Comparison of ENCODE assay signal across 8 cellular contexts in the genomic region with DNA sequence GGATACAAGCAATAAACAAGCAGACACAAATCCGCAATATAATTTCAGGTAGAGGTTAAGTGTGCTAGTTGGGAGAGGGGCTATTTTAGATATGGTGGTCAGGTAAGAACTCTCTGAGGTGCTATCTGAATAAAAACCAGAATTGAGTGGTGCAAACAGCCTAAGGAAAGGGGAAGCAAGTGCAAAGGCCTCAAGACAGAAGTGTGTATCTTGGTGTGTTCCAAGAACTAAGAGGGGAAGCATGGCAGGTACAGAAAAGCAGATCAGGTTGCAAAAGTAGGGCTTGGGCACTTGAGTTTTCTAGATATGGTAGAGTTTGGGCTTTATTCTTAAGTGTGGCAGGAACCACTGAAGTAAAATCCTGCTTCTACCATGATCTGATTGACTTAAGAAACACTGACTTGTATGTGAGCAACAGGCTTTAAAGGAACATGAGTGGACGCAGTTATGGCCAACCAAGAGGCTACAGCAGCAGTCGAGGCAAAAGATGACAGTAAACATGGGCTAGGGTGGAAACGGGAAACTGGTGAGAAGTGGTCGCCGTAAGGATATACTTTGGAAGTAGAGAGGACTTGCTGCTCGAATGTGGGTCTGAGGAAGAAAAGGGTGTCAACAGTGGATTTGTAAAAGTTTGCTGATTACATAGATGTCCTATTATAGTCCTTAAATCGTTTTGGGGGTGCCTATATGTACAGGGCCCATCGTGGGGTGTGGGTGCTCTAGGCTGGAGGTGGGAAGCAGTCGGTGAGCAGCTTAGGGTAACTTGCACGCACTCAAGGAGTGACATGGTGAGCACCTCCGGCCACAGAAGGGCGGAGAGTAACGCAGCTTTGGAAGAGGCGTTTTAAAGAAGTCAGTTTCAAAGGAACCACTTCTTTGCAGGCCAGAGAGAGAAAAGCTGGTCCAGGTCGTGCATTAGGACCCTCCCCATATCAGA. TPM values are rescaled to one million over a fixed set of nuclear protein-coding genes. Genes with fewer than 3 reads are reported as not detected.
A peak's percentile ranks its signal among the peaks of the same experiment; 100 is the strongest.
DNase-seq lines count a peak whose midpoint lies in the region; ATAC-seq, FAIRE-seq and TF ChIP-seq lines count a peak whose summit lies in the region.

No MANE protein-coding gene starts in this region.

- DNase-seq in CD4-positive, alpha-beta T cell, result peak in 2 of 10 experiments; percentile 7 to 15
- DNase-seq in T-cell (peak in 13 of 34 experiments; percentile 2 to 27 (median 13)), HepG2 (ENCODE audit: low spot score) (no peak), NCI-H345 treated with DMSO at 0.1 percent for 48 hours (lab: John Stamatoyannopoulos, UW; ENCODE audit: unreplicated experiment) (no peak)
- no peak for DNase-seq in central memory CD8-positive, alpha-beta T cell (ENCODE audit: low spot score in 2 of 2)
- DNase-seq in stimulated activated naive CD8-positive, alpha-beta T cell treated with anti-CD3 and anti-CD28 coated beads, Interleukin-15, amount 100 ng/mL, for 72 hours, result peak; percentile 25 to 34

- POLR2A ChIA-PET in CD4-positive, alpha-beta T cell (lab: Charles Lee), result interaction anchor here (0.6 to 2.2 kb wide), 9 partner anchors 9 to 1081 kb away, joined by 3 to 75 read pairs (median 4); a partner anchor contains a TSS
- POLR2A ChIA-PET in T-cell (lab: Charles Lee) (interaction anchor here (0.6 to 1.4 kb wide), 3 partner anchors 9 to 46 kb away, joined by 3 to 8 read pairs (median 3); no protein-coding TSS in a partner anchor), HepG2 (lab: Yijun Ruan, JAX) (interaction anchor here (0.9 to 2.2 kb wide), 8 partner anchors 18 to 632 kb away, joined by 3 to 22 read pairs (median 4); no protein-coding TSS in a partner anchor)

- H3K4me3 Mint-ChIP-seq in CD4-positive, alpha-beta T cell, result peak overlapping the region; percentile 92
- H3K4me3 Mint-ChIP-seq in T-cell, result peak overlapping the region; percentile 88 to 95 (median 94)
- H3K4me3 Mint-ChIP-seq in central memory CD8-positive, alpha-beta T cell, result peak overlapping the region; percentile 93
- peak overlapping the region; percentile 79 to 96 for H3K4me3 Mint-ChIP-seq in stimulated activated naive CD8-positive, alpha-beta T cell treated with anti-CD3 and anti-CD28 coated beads, Interleukin-15, amount 100 ng/mL, for 72 hours

- H3K27ac ChIP-seq in CD4-positive, alpha-beta T cell (ENCODE audit: low read depth, low read length), result peak overlapping the region; percentile 68
- peak overlapping the region; percentile 80 for H3K27ac ChIP-seq in HepG2 (ENCODE audit: extremely low read length, insufficient read depth, low read length)

- peaks cover 40% of the 10 kb centered on the region for H3K4me1 Mint-ChIP-seq in CD4-positive, alpha-beta T cell (ENCODE audit: low read depth)
- H3K4me1 Mint-ChIP-seq in T-cell, result peaks cover 37 to 42% (median 41%) of the 10 kb centered on the region in 3 donors
- H3K4me1 Mint-ChIP-seq in central memory CD8-positive, alpha-beta T cell, result peaks cover 36% of the 10 kb centered on the region
- H3K4me1 Mint-ChIP-seq in stimulated activated naive CD8-positive, alpha-beta T cell treated with anti-CD3 and anti-CD28 coated beads, Interleukin-15, amount 100 ng/mL, for 72 hours, result peaks cover 39% of the 10 kb centered on the region

- TF ChIP-seq EP300 in HepG2 (IDR thresholded peaks at IDR 0.05; ENCODE audit: low read depth in 2 of 2, low read length in 2 of 2), result no peak
- TF ChIP-seq EP300 in HepG2 (CRISPR knock-in tag; IDR thresholded peaks at IDR 0.05; ENCODE audit: borderline replicate concordance), result no peak

- peak overlapping the region; percentile 76 for H3K27ac Mint-ChIP-seq in CD4-positive, alpha-beta T cell
- peak overlapping the region; percentile 90 to 95 for H3K27ac Mint-ChIP-seq in T-cell
- H3K27ac Mint-ChIP-seq in central memory CD8-positive, alpha-beta T cell (ENCODE audit: low read depth), result peak overlapping the region; percentile 87
- H3K27ac Mint-ChIP-seq in stimulated activated naive CD8-positive, alpha-beta T cell treated with anti-CD3 and anti-CD28 coated beads, Interleukin-15, amount 100 ng/mL, for 72 hours, result peak overlapping the region; percentile 95 to 96

- H3K4me3 ChIP-seq in HepG2 (replicated peaks in 1 of 3; ENCODE audit: insufficient read depth in 1 of 3, low read depth in 2 of 3, low read length in 3 of 3), result peak overlapping the region; percentile 59 to 94 (median 92)

- peak overlapping the region; percentile 90 for H3K9ac ChIP-seq in HepG2 (ENCODE audit: insufficient read depth, low read depth, low read length)

- H4K20me1 ChIP-seq in HepG2 (ENCODE audit: insufficient read depth, low read length), result peaks cover 5% of the 10 kb centered on the region; the same call in 1 of the 2 replicates

- no peak for TF ChIP-seq POLR2A in HepG2 (IDR thresholded peaks at IDR 0.05; ENCODE audit: insufficient read depth in 1 of 2, low read depth in 2 of 2, low read length in 2 of 2)

- intact Hi-C loops in CD4-positive, alpha-beta T cell (cut with DNase I, micrococcal nuclease), result loop anchor here in 1 of 2 experiments (2.0 to 10.0 kb wide), 2 partner anchors 44 to 1080 kb away; a partner anchor contains a TSS
- intact Hi-C loops in HepG2 (cut with micrococcal nuclease; ENCODE audit: unreplicated experiment), result no loop called here

- peak; percentile 51 for ATAC-seq in CD4-positive, alpha-beta T cell (ENCODE audit: poor library complexity)
- ATAC-seq in GM19397 (IDR thresholded peaks at IDR 0.05; ENCODE audit: unreplicated experiment), result peak; percentile 44
- ATAC-seq in HG03378 (IDR thresholded peaks at IDR 0.05; ENCODE audit: unreplicated experiment), result peak; percentile 43
- peak; percentile 38 to 66 (median 60) for ATAC-seq in T-cell (replicated peaks in 1 of 4)
- peak; percentile 65 for ATAC-seq in central memory CD8-positive, alpha-beta T cell (replicated peaks; ENCODE audit: extremely low read depth, poor library complexity, severe bottlenecking)
- ATAC-seq in HepG2, result peak; percentile 64
- peak; percentile 80 for ATAC-seq in stimulated activated naive CD8-positive, alpha-beta T cell treated with anti-CD3 and anti-CD28 coated beads, Interleukin-15, amount 100 ng/mL, for 72 hours

- TF ChIP-seq CTCF in CD4-positive, alpha-beta T cell (IDR thresholded peaks at IDR 0.05), result no peak
- TF ChIP-seq CTCF in HepG2 (CRISPR knock-in tag; IDR thresholded peaks at IDR 0.05), result no peak

- H3K79me2 ChIP-seq in HepG2 (ENCODE audit: insufficient read depth, low read length), result peaks cover 28% of the 10 kb centered on the region

- H3K36me3 ChIP-seq in HepG2 (replicated peaks in 1 of 2; ENCODE audit: control insufficient read depth in 1 of 2, insufficient read depth in 2 of 2, low read length in 2 of 2), result peaks cover 0 to 18% of the 10 kb centered on the region in 2 experiments; a peak in 3 of 5 replicates

- peak overlapping the region; percentile 94 for H2AFZ ChIP-seq in HepG2 (ENCODE audit: low read length)

- TF ChIP-seq RAD21 in HepG2 (CRISPR knock-in tag; IDR thresholded peaks at IDR 0.05), result no peak

- peaks cover 58% of the 10 kb centered on the region for H3K4me1 ChIP-seq in HepG2 (ENCODE audit: insufficient read depth, low read length)

- no peaks in the 10 kb centered on the region for H3K27me3 ChIP-seq in CD4-positive, alpha-beta T cell (ENCODE audit: control insufficient read depth, insufficient read depth, low read length)
- H3K27me3 ChIP-seq in HepG2 (ENCODE audit: control insufficient read depth in 1 of 2, insufficient read depth in 2 of 2, low read length in 2 of 2), result no peaks in the 10 kb centered on the region; a peak in 1 of 5 replicates

- WGBS in HepG2 (ENCODE audit: low lambda C conversion rate), result 5% methylated on average over 16 of the region's 16 CpGs

- H3K9me3 ChIP-seq in CD4-positive, alpha-beta T cell (ENCODE audit: control insufficient read depth, low read length), result no peaks in the 10 kb centered on the region
- H3K9me3 ChIP-seq in HepG2 (ENCODE audit: low read length), result no peaks in the 10 kb centered on the region

- peak overlapping the region; percentile 95 for H3K4me2 ChIP-seq in HepG2 (ENCODE audit: low read depth, low read length)

- FAIRE-seq in HepG2 (lab: Jason Lieb, UNC), result no peak

- in situ Hi-C loops in HepG2 (cut with HindIII; ENCODE audit: extremely low pct_ligation_motif_present, low pct_unique_long_range_greater_than_20kb), result no loop called here

- CTCF ChIA-PET in CD4-positive, alpha-beta T cell (lab: Charles Lee), result interaction anchor here (0.6 to 1.3 kb wide), 4 partner anchors 13 to 814 kb away, joined by 3 to 5 read pairs (median 4); no protein-coding TSS in a partner anchor
- CTCF ChIA-PET in T-cell (lab: Charles Lee), result interaction anchor here (0.5 to 2.5 kb wide), 10 partner anchors 7 to 594 kb away, joined by 3 to 18 read pairs (median 3); no protein-coding TSS in a partner anchor
- CTCF ChIA-PET in HepG2 (lab: Yijun Ruan, JAX; ENCODE audit: low intra/inter-chr PET ratio, low total read pairs), result no interaction called here

- TSS peak; percentile 70 for BruUV-seq in HepG2 (replicated peaks; lab: Mats Ljungman, UMichigan)

- H3K36me3 Mint-ChIP-seq in CD4-positive, alpha-beta T cell (ENCODE audit: low read depth), result peaks cover 35% of the 10 kb centered on the region
- H3K36me3 Mint-ChIP-seq in T-cell, result peaks cover 14% of the 10 kb centered on the region
- H3K36me3 Mint-ChIP-seq in central memory CD8-positive, alpha-beta T cell (ENCODE audit: insufficient read depth), result peaks cover 24% of the 10 kb centered on the region

- H3K9me3 Mint-ChIP-seq in CD4-positive, alpha-beta T cell, result no peaks in the 10 kb centered on the region
- H3K9me3 Mint-ChIP-seq in T-cell, result no peaks in the 10 kb centered on the region
- H3K9me3 Mint-ChIP-seq in central memory CD8-positive, alpha-beta T cell, result no peaks in the 10 kb centered on the region
- H3K9me3 Mint-ChIP-seq in stimulated activated naive CD8-positive, alpha-beta T cell treated with anti-CD3 and anti-CD28 coated beads, Interleukin-15, amount 100 ng/mL, for 72 hours, result peaks cover under 1 to 4% of the 10 kb centered on the region in 2 donors

- H3K27me3 Mint-ChIP-seq in CD4-positive, alpha-beta T cell, result no peaks in the 10 kb centered on the region
- H3K27me3 Mint-ChIP-seq in T-cell, result no peaks in the 10 kb centered on the region
- H3K27me3 Mint-ChIP-seq in central memory CD8-positive, alpha-beta T cell, result no peaks in the 10 kb centered on the region
- no peaks in the 10 kb centered on the region for H3K27me3 Mint-ChIP-seq in stimulated activated naive CD8-positive, alpha-beta T cell treated with anti-CD3 and anti-CD28 coated beads, Interleukin-15, amount 100 ng/mL, for 72 hours

RNA-seq across cellular contexts. Expression of a gene that starts 0.7 kb away (rescaled TPM):
- 1 to 10 TPM; 4.1 to 4.6 TPM for total RNA-seq in CD4-positive, alpha-beta T cell
- 10 to 100 TPM in 3 of 5 donors, 1 to 10 TPM in 2; 5.6 to 16.4 (median 12.9) TPM for total RNA-seq in T-cell
- 17.9 and 25.0 TPM in 2 replicates for total RNA-seq in HepG2 (2016; rRNA removed; fragmentation: Illumina TruSeq; extraction: Trizol)
- 3.1 and 3.5 TPM in 2 replicates for total RNA-seq in HepG2 (2016; cell fraction: cytosol; rRNA removed; fragmentation: Illumina TruSeq; extraction: Trizol; ENCODE audit: low read depth)
- total RNA-seq in HepG2 (2016; cell fraction: insoluble cytoplasmic fraction; rRNA removed; fragmentation: Illumina TruSeq; extraction: Trizol), result 18.9 and 24.5 TPM in 2 replicates
- 9.0 and 9.3 TPM in 2 replicates for total RNA-seq in HepG2 (2016; cell fraction: membrane; rRNA removed; fragmentation: Illumina TruSeq; extraction: Trizol)
- 15.1 and 17.3 TPM in 2 replicates for total RNA-seq in HepG2 (2016; cell fraction: nucleus; rRNA removed; fragmentation: Illumina TruSeq; extraction: Trizol)
- 11.8 and 15.5 TPM in 2 replicates for polyA plus RNA-seq in HepG2 (2011; rRNA removed)
- 6.1 and 9.6 TPM in 2 replicates for polyA plus RNA-seq in HepG2 (2011; cell fraction: cytosol; rRNA removed)
- 5.9 and 6.6 TPM in 2 replicates for polyA plus RNA-seq in HepG2 (2011; cell fraction: nucleus; rRNA removed)
- 8.9 and 12.5 TPM in 2 replicates for polyA plus RNA-seq in HepG2 (2012)
- polyA plus RNA-seq in HepG2 (2016; cell fraction: cytosol; fragmentation: Illumina TruSeq; extraction: Trizol; ENCODE audit: low read depth), result 1.9 and 2.0 TPM in 2 replicates
- polyA plus RNA-seq in HepG2 (2016; cell fraction: insoluble cytoplasmic fraction; fragmentation: Illumina TruSeq; extraction: Trizol; ENCODE audit: low read depth), result 21.1 and 21.3 TPM in 2 replicates
- polyA plus RNA-seq in HepG2 (2016; cell fraction: membrane; fragmentation: Illumina TruSeq; extraction: Trizol; ENCODE audit: low read depth), result 5.1 and 5.5 TPM in 2 replicates
- polyA plus RNA-seq in HepG2 (2016; cell fraction: nucleus; fragmentation: Illumina TruSeq; extraction: Trizol; ENCODE audit: insufficient read depth, low read depth), result 20.2 and 23.5 TPM in 2 replicates
- 4.5 and 4.8 TPM in 2 replicates for polyA minus RNA-seq in HepG2 (2011; rRNA and poly(A)+ RNA removed; ENCODE audit: low replicate concordance)
- 7.3 and 8.0 TPM in 2 replicates for polyA minus RNA-seq in HepG2 (2011; cell fraction: cytosol; rRNA and poly(A)+ RNA removed)
- 19.0 and 21.1 TPM in 2 replicates for polyA minus RNA-seq in HepG2 (2011; cell fraction: nucleus; rRNA and poly(A)+ RNA removed)

RNA-seq across cellular contexts. Expression of a gene that starts 6.4 kb away (rescaled TPM):
- under 1 TPM; 0.80 to 0.92 TPM for total RNA-seq in CD4-positive, alpha-beta T cell
- total RNA-seq in T-cell (1 to 10 TPM; 2.0 to 4.0 (median 3.4) TPM), HepG2 (2016; rRNA removed; fragmentation: Illumina TruSeq; extraction: Trizol) (not detected in 2 replicates)
- total RNA-seq in HepG2 (2016; cell fraction: cytosol; rRNA removed; fragmentation: Illumina TruSeq; extraction: Trizol; ENCODE audit: low read depth), result not detected in 2 replicates
- under 0.01 TPM in 1 of 2 replicates, not detected in the other for total RNA-seq in HepG2 (2016; cell fraction: insoluble cytoplasmic fraction; rRNA removed; fragmentation: Illumina TruSeq; extraction: Trizol)
- total RNA-seq in HepG2 (2016; cell fraction: membrane; rRNA removed; fragmentation: Illumina TruSeq; extraction: Trizol), result 0.03 TPM in 2 replicates
- total RNA-seq in HepG2 (2016; cell fraction: nucleus; rRNA removed; fragmentation: Illumina TruSeq; extraction: Trizol), result not detected in 2 replicates
- polyA plus RNA-seq in HepG2 (2011; rRNA removed), result not detected in 2 replicates
- polyA plus RNA-seq in HepG2 (2011; cell fraction: cytosol; rRNA removed), result not detected in 2 replicates
- polyA plus RNA-seq in HepG2 (2011; cell fraction: nucleus; rRNA removed), result not detected in 2 replicates
- 0.01 TPM in 2 replicates for polyA plus RNA-seq in HepG2 (2012)
- polyA plus RNA-seq in HepG2 (2016; cell fraction: cytosol; fragmentation: Illumina TruSeq; extraction: Trizol; ENCODE audit: low read depth), result not detected in 2 replicates
- polyA plus RNA-seq in HepG2 (2016; cell fraction: insoluble cytoplasmic fraction; fragmentation: Illumina TruSeq; extraction: Trizol; ENCODE audit: low read depth), result not detected in 2 replicates
- not detected in 2 replicates for polyA plus RNA-seq in HepG2 (2016; cell fraction: membrane; fragmentation: Illumina TruSeq; extraction: Trizol; ENCODE audit: low read depth)
- not detected in 2 replicates for polyA plus RNA-seq in HepG2 (2016; cell fraction: nucleus; fragmentation: Illumina TruSeq; extraction: Trizol; ENCODE audit: insufficient read depth, low read depth)
- 4.1 TPM in 1 of 2 replicates, not detected in the other for polyA minus RNA-seq in HepG2 (2011; rRNA and poly(A)+ RNA removed; ENCODE audit: low replicate concordance)
- polyA minus RNA-seq in HepG2 (2011; cell fraction: cytosol; rRNA and poly(A)+ RNA removed), result not detected in 2 replicates
- under 0.01 TPM in 1 of 2 replicates, not detected in the other for polyA minus RNA-seq in HepG2 (2011; cell fraction: nucleus; rRNA and poly(A)+ RNA removed)

Comparison
In these comparisons a context has a peak if more than half of its experiments do, and no peak if none do; other contexts are left out.
1. DNase-seq: peak in stimulated activated naive CD8-positive, alpha-beta T cell treated with anti-CD3 and anti-CD28 coated beads, Interleukin-15, amount 100 ng/mL, for 72 hours (2 of 2); none in central memory CD8-positive, alpha-beta T cell (0 of 2), HepG2 (single experiment) and NCI-H345 treated with DMSO at 0.1 percent for 48 hours (single experiment).
2. Peak in every context shown above with its lines, with median percentiles within 50 percentile points of each other: ATAC-seq, H3K27ac Mint-ChIP-seq and H3K4me3 Mint-ChIP-seq.